ENCODE assay signal across 11 cellular contexts in genomic region chr17:74514632-74515035, GRCh38. TPM values are rescaled to one million over a fixed set of nuclear protein-coding genes. Genes with fewer than 3 reads are reported as not detected.
DNase-seq lines count a peak whose midpoint lies in the region; ATAC-seq, FAIRE-seq and TF ChIP-seq lines count a peak whose summit lies in the region.
"Had no signal": no experiment of that assay in that cellular context is flagged by ENCODE, and none has a peak within 500 bp of the region (broad histone marks: within the 10 kb centered on the region; RNA-seq: fewer than 3 reads in every experiment).

No MANE protein-coding gene starts in this region.

- DNase-seq in NCI-H2171 (lab: John Stamatoyannopoulos, UW) (peak; percentile 84), NCI-H2171 treated with DMSO at 0.1 percent for 48 hours (lab: John Stamatoyannopoulos, UW) (no peak), IMR-90 (no peak), astrocyte (ENCODE audit: low read depth) (no peak), GDM1 (lab: John Stamatoyannopoulos, UW) (no peak), hippocampal formation (lab: John Stamatoyannopoulos, UW) (no peak)

- no peak overlapping the region for H2BK20ac ChIP-seq in IMR-90 (ENCODE audit: low read depth, low read length)

- no peak overlapping the region for H3K14ac ChIP-seq in IMR-90 (replicated peaks; ENCODE audit: low read depth, low read length)

- H4K5ac ChIP-seq in IMR-90 (ENCODE audit: low read depth, low read length), result no peak overlapping the region

- H2BK5ac ChIP-seq in IMR-90 (ENCODE audit: low read depth, low read length, poor library complexity, severe bottlenecking), result no peak overlapping the region

- H3K9me3 Mint-ChIP-seq in astrocyte (ENCODE audit: unreplicated experiment), result peaks cover 13% of the 10 kb centered on the region

- H3K4me1 ChIP-seq in IMR-90 (ENCODE audit: control insufficient read depth, insufficient read depth, low read length) (no peaks in the 10 kb centered on the region), astrocyte (ENCODE audit: insufficient read depth, low read length) (peaks cover 8% of the 10 kb centered on the region), neutrophil (ENCODE audit: control insufficient read depth in 1 of 2, insufficient read depth in 1 of 2, low read depth in 1 of 2, low read length in 1 of 2) (peaks cover 20 to 28% of the 10 kb centered on the region in 2 experiments)

- H2AK9ac ChIP-seq in IMR-90 (replicated peaks; ENCODE audit: low read depth, low read length, poor library complexity), result no peak overlapping the region

- H2AFZ ChIP-seq in IMR-90 (replicated peaks; ENCODE audit: low read length, poor library complexity) (no peak overlapping the region), astrocyte (ENCODE audit: low read depth, low read length) (no peak overlapping the region)

- no peak overlapping the region for H4K91ac ChIP-seq in IMR-90 (ENCODE audit: insufficient read depth, low read depth, low read length)

- no peaks in the 10 kb centered on the region for H3K9me1 ChIP-seq in IMR-90 (ENCODE audit: insufficient read depth, low read length)

- no peak overlapping the region for H3K4me3 ChIP-seq in IMR-90 (ENCODE audit: insufficient read depth, low read depth, low read length)
- H3K4me3 ChIP-seq in astrocyte (ENCODE audit: insufficient read depth, low read depth, low read length), result no peak overlapping the region
- no peak overlapping the region for H3K4me3 ChIP-seq in neutrophil (ENCODE audit: low read depth in 1 of 2, low read length in 1 of 2)
- H3K4me3 ChIP-seq: skin epidermis had no signal

- peaks cover 25% of the 10 kb centered on the region for H3K27me3 Mint-ChIP-seq in astrocyte (ENCODE audit: low read depth, unreplicated experiment)

- CTCF ChIA-PET in IMR-90 (lab: Yijun Ruan, JAX), result no interaction called here

- H3K27ac Mint-ChIP-seq in astrocyte (ENCODE audit: unreplicated experiment), result no peak overlapping the region

- no peak overlapping the region for H3K27ac ChIP-seq in IMR-90 (ENCODE audit: insufficient read depth, low read length)
- H3K27ac ChIP-seq in astrocyte (ENCODE audit: low read depth, low read length), result no peak overlapping the region
- H3K27ac ChIP-seq in neutrophil, result peak overlapping the region; percentile 78
- H3K27ac ChIP-seq: skin epidermis had no signal

- no peak overlapping the region for H2AK5ac ChIP-seq in IMR-90 (ENCODE audit: low read depth, low read length)

- TF ChIP-seq RAD21 in IMR-90 (IDR thresholded peaks at IDR 0.05; ENCODE audit: low read length), result no peak

- H3K79me2 ChIP-seq in astrocyte (ENCODE audit: insufficient read depth, low read length), result no peaks in the 10 kb centered on the region

- H3K36me3 ChIP-seq in IMR-90 (ENCODE audit: control insufficient read depth, insufficient read depth, low read length) (no peaks in the 10 kb centered on the region), astrocyte (ENCODE audit: insufficient read depth, low read length) (no peaks in the 10 kb centered on the region), neutrophil (no peaks in the 10 kb centered on the region)

- FAIRE-seq in astrocyte (lab: Jason Lieb, UNC), result no peak

- no peak for ATAC-seq in IMR-90 (ENCODE audit: low read depth)
- ATAC-seq in GM18867 (IDR thresholded peaks at IDR 0.05; ENCODE audit: unreplicated experiment), result no peak

- no peak overlapping the region for H3K4ac ChIP-seq in IMR-90 (ENCODE audit: low read depth, low read length)

- TF ChIP-seq CTCF in IMR-90 (conservative IDR thresholded peaks at IDR 0.05; ENCODE audit: low read depth, low read length), result no peak
- TF ChIP-seq CTCF in astrocyte (IDR thresholded peaks at IDR 0.05; ENCODE audit: insufficient read depth, low read depth, low read length), result no peak
- TF ChIP-seq CTCF in neutrophil (IDR thresholded peaks at IDR 0.05), result no peak

- no peak overlapping the region for H3K23ac ChIP-seq in IMR-90 (ENCODE audit: low read depth, low read length)

- no peak overlapping the region for H3K56ac ChIP-seq in IMR-90 (ENCODE audit: extremely low read depth, insufficient read depth, low read length)

- H3K27me3 ChIP-seq in IMR-90 (ENCODE audit: control insufficient read depth, insufficient read depth, low read length), result no peaks in the 10 kb centered on the region
- H3K27me3 ChIP-seq in astrocyte (ENCODE audit: insufficient read depth, low read length), result no peaks in the 10 kb centered on the region
- no peaks in the 10 kb centered on the region for H3K27me3 ChIP-seq in neutrophil

- 77% methylated on average over 5 of the region's 8 CpGs; no CpG with 5 or more reads in 1 of the 2 experiments for WGBS in IMR-90 (ENCODE audit: extremely low coverage in 2 of 2, insufficient read length in 1 of 2), 2 experiments

- BruUV-seq in IMR-90 (replicated peaks; lab: Mats Ljungman, UMichigan), result no TSS peak

- POLR2A ChIA-PET in IMR-90 (lab: Charles Lee; ENCODE audit: unreplicated experiment), result no interaction called here

- in situ Hi-C loops in IMR-90 (cut with MboI; ENCODE audit: low sequenced_read_pairs), result no loop called here

- H3K4me2 ChIP-seq in IMR-90 (ENCODE audit: low read depth, low read length), result no peak overlapping the region
- H3K4me2 ChIP-seq in astrocyte (ENCODE audit: low read length), result no peak overlapping the region

- H3K4me1 Mint-ChIP-seq in astrocyte (ENCODE audit: low read depth, unreplicated experiment), result peaks cover 6% of the 10 kb centered on the region

- intact Hi-C loops in IMR-90 (cut with micrococcal nuclease), result no loop called here

- H3K4me3 Mint-ChIP-seq in astrocyte (ENCODE audit: unreplicated experiment), result peak overlapping the region; percentile 55

- H3K36me3 Mint-ChIP-seq in astrocyte (ENCODE audit: low read depth, unreplicated experiment), result no peaks in the 10 kb centered on the region

- dilution Hi-C loops in IMR-90 (cut with HindIII; ENCODE audit: low sequenced_read_pairs, unreplicated experiment), result no loop called here

- no peak overlapping the region for H4K8ac ChIP-seq in IMR-90 (ENCODE audit: low read depth in 2 of 2, low read length in 2 of 2)

- H3K9me3 ChIP-seq in IMR-90 (ENCODE audit: control insufficient read depth, insufficient read depth, low read length), result peaks cover 35% of the 10 kb centered on the region
- H3K9me3 ChIP-seq in astrocyte (ENCODE audit: insufficient read depth, low read depth, low read length), result peaks cover 14% of the 10 kb centered on the region
- no peaks in the 10 kb centered on the region for H3K9me3 ChIP-seq in neutrophil

- no peak overlapping the region for H3K18ac ChIP-seq in IMR-90 (ENCODE audit: low read depth, low read length)

- H2BK120ac ChIP-seq in IMR-90 (ENCODE audit: low read depth, low read length), result no peak overlapping the region

- TF ChIP-seq POLR2A in IMR-90 (IDR thresholded peaks at IDR 0.05; ENCODE audit: low read depth, low read length), result no peak

- H4K20me1 ChIP-seq in IMR-90 (ENCODE audit: insufficient read depth, low read length) (no peaks in the 10 kb centered on the region), astrocyte (ENCODE audit: insufficient read depth, low read length) (no peaks in the 10 kb centered on the region)

- no peaks in the 10 kb centered on the region for H3K79me1 ChIP-seq in IMR-90 (ENCODE audit: low read depth in 1 of 2, low read length in 2 of 2)

- H3K9ac ChIP-seq in IMR-90 (ENCODE audit: low read depth, low read length) (no peak overlapping the region), astrocyte (ENCODE audit: low read length) (no peak overlapping the region)

- no peak overlapping the region for H2BK15ac ChIP-seq in IMR-90 (ENCODE audit: low read depth, low read length)

TF ChIP-seq in IMR-90, 13 proteins besides CTCF, POLR2A, EP300 and RAD21:
- TF ChIP-seq USF2 (IDR thresholded peaks at IDR 0.05; ENCODE audit: low read depth, low read length), result peak; percentile 88
- no peak for TF ChIP-seq NFE2L2 (IDR thresholded peaks at IDR 0.05; ENCODE audit: low read depth, low read length)
TF ChIP-seq in IMR-90: peak in this region for 1.

RNA-seq across cellular contexts. Expression of gene CD300LB, which starts 16.6 kb away (rescaled TPM):
- total RNA-seq in IMR-90 (2012; rRNA removed), result not detected in 2 replicates
- not detected in 2 replicates for polyA plus RNA-seq in IMR-90 (2012; rRNA removed)
- not detected in 2 replicates for polyA plus RNA-seq in IMR-90 (2012; cell fraction: cytosol; rRNA removed)
- not detected in 2 replicates for polyA plus RNA-seq in IMR-90 (2012; cell fraction: nucleus; rRNA removed; ENCODE audit: low replicate concordance)
- total RNA-seq in astrocyte, result not detected in 2 replicates
- total RNA-seq: dermis microvascular lymphatic vessel endothelial cell had no signal
- polyA plus RNA-seq: AG04450 had no signal

RNA-seq across cellular contexts. Expression of gene CD300C, which starts 31.3 kb away (rescaled TPM):
- total RNA-seq in IMR-90 (2012; rRNA removed), result not detected in 2 replicates
- not detected in 2 replicates for polyA plus RNA-seq in IMR-90 (2012; rRNA removed)
- not detected in 2 replicates for polyA plus RNA-seq in IMR-90 (2012; cell fraction: cytosol; rRNA removed)
- polyA plus RNA-seq in IMR-90 (2012; cell fraction: nucleus; rRNA removed; ENCODE audit: low replicate concordance), result not detected in 2 replicates
- total RNA-seq in astrocyte, result 0.27 TPM in 1 of 2 replicates, not detected in the other
- total RNA-seq: dermis microvascular lymphatic vessel endothelial cell had no signal
- polyA plus RNA-seq: AG04450 had no signal

RNA-seq across cellular contexts. Expression of gene CD300A, which starts 48.2 kb away (rescaled TPM):
- total RNA-seq in IMR-90 (2012; rRNA removed) (not detected in 2 replicates), astrocyte (not detected in 2 replicates)
- not detected in 2 replicates for polyA plus RNA-seq in IMR-90 (2012; rRNA removed)
- polyA plus RNA-seq in IMR-90 (2012; cell fraction: cytosol; rRNA removed), result not detected in 2 replicates
- polyA plus RNA-seq in IMR-90 (2012; cell fraction: nucleus; rRNA removed; ENCODE audit: low replicate concordance), result not detected in 2 replicates
- total RNA-seq: dermis microvascular lymphatic vessel endothelial cell had no signal
- polyA plus RNA-seq: AG04450 had no signal

RNA-seq across cellular contexts. Expression of gene CD300H, which starts 52.7 kb away (rescaled TPM):
- total RNA-seq in IMR-90 (2012; rRNA removed), result not detected in 2 replicates
- not detected in 2 replicates for polyA plus RNA-seq in IMR-90 (2012; rRNA removed)
- not detected in 2 replicates for polyA plus RNA-seq in IMR-90 (2012; cell fraction: cytosol; rRNA removed)
- polyA plus RNA-seq in IMR-90 (2012; cell fraction: nucleus; rRNA removed; ENCODE audit: low replicate concordance), result not detected in 2 replicates
- not detected in 2 replicates for total RNA-seq in astrocyte
- total RNA-seq: dermis microvascular lymphatic vessel endothelial cell had no signal
- polyA plus RNA-seq: AG04450 had no signal
